11 cellular contexts compared by ENCODE assay signal in the genomic region with DNA sequence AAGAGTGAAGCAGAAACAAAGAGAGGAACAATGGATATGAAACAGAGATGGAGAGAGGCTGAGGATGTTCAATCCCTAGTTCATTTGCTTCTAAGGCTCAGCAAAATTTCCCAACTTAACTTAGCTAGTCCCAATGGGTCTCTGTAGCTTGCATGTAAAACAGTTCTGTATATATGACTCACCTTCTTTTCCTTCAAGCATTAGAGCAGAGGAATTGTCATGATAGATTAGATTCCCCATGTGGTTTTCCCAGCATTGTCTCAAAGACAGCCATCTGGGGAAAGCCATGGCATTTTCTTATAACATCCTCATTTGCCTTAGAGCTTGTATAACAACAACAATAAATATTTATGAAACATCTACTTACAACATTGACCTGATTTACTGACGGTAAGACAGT.
"Had no signal": no experiment of that assay in that cellular context is flagged by ENCODE, and none has a peak within 500 bp of the region (broad histone marks: within the 10 kb centered on the region; RNA-seq: fewer than 3 reads in every experiment).

No MANE protein-coding gene starts in this region.

- H3K4me3 ChIP-seq: breast epithelium, mucosa of descending colon, sigmoid colon, upper lobe of right lung had no signal

- ATAC-seq: left cardiac atrium, mucosa of descending colon had no signal

- DNase-seq: activated T-cell treated with anti-CD3 and anti-CD28 coated beads, Interleukin-2, amount 50 U/mL, for 1 hour; amygdala; left cardiac atrium; mucosa of descending colon; sigmoid colon; stimulated activated CD4-positive, alpha-beta T cell treated with anti-CD3 and anti-CD28 coated beads, Interleukin-2, amount 100 ng/mL, for 48 hours; stimulated activated naive CD4-positive, alpha-beta T cell treated with Interleukin-2 at 50 U/mL for 16 hours; upper lobe of right lung had no signal

- H3K4me3 Mint-ChIP-seq: activated naive CD4-positive, alpha-beta T cell treated with anti-CD3 and anti-CD28 coated beads, Interleukin-2, amount 50 U/mL, for 24 hours; nephron had no signal

- H3K36me3 Mint-ChIP-seq: activated naive CD4-positive, alpha-beta T cell treated with anti-CD3 and anti-CD28 coated beads, Interleukin-2, amount 50 U/mL, for 24 hours had no signal

- H3K4me1 Mint-ChIP-seq: activated naive CD4-positive, alpha-beta T cell treated with anti-CD3 and anti-CD28 coated beads, Interleukin-2, amount 50 U/mL, for 24 hours had no signal

- H3K9me3 Mint-ChIP-seq: activated naive CD4-positive, alpha-beta T cell treated with anti-CD3 and anti-CD28 coated beads, Interleukin-2, amount 50 U/mL, for 24 hours; nephron had no signal

- H3K27ac Mint-ChIP-seq: activated naive CD4-positive, alpha-beta T cell treated with anti-CD3 and anti-CD28 coated beads, Interleukin-2, amount 50 U/mL, for 24 hours; nephron had no signal
